Comparison of ENCODE assay signal across 8 cellular contexts in the genomic region with DNA sequence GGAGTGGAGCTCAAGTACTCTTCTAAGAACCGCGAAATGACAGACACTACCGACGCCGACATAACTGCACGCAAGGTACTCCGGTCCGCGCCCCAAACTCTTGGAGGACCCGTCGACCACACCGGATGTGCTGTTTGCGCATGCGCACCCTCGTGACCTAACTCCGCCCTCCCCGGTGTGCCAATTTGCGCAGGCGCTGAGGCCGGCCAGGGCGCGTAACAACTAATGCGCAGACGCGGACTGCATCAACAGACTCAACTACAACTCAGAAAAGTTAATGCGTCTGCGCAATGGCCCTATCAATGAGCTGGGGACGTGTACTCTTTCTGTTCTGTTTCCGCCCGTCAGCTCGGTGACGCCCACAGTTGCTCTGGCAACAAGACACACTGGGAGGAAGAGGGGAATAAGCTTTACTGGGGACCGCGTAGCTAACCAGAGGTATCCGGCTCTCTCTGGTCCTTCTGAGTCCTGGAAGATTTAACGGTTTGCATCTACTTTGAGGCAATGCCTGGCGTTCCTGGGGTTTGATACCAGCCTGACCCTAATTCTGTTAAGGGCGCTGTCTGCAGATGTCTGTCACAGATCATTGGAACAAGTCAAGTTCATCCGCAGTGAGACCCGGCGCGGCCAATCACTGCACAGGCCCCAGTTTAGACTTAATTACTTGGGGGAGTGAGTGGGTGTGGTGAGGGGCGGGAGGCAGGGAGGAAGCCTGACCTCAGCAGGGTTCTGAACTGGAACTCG. TPM values are rescaled to one million over a fixed set of nuclear protein-coding genes. Genes with fewer than 3 reads are reported as not detected.
DNase-seq lines count a peak whose midpoint lies in the region; ATAC-seq and TF ChIP-seq lines count a peak whose summit lies in the region.

A gene (minus strand): TSS at position 129 of the 744 bp plus-strand sequence. CDS start 67 bp downstream, at position 62.

- H3K9me3 Mint-ChIP-seq in dendritic cell treated with granulocyte-macrophage colony-stimulating factor and Interleukin-4, amounts not matched to agents 40 ng/mL and 50 ng/mL, for 4 days, result no peaks in the 10 kb centered on the region

- peak; percentile 98 for DNase-seq in NCI-H774 (lab: John Stamatoyannopoulos, UW)
- DNase-seq in activated CD4-positive, alpha-beta T cell treated with anti-CD3 and anti-CD28 coated beads, Interleukin-2, amount 50 U/mL, for 4 hours, result peak; percentile 98
- peak; percentile 99 for DNase-seq in left lobe of liver (ENCODE audit: low spot score)
- DNase-seq in stimulated activated CD4-positive, alpha-beta T cell treated with anti-CD3 and anti-CD28 coated beads, Interleukin-2, amount 100 ng/mL, for 4 hours (ENCODE audit: low read depth), result peak; percentile 98

- no peak for TF ChIP-seq CTCF in C4-2B (conservative IDR thresholded peaks at IDR 0.05)

- ATAC-seq in GM19395 (IDR thresholded peaks at IDR 0.05; ENCODE audit: unreplicated experiment), result peak; percentile 91
- peak; percentile 70 for ATAC-seq in HG03565 (IDR thresholded peaks at IDR 0.05; ENCODE audit: unreplicated experiment)
- ATAC-seq in left lobe of liver, result peak; percentile 97

- peaks cover 32% of the 10 kb centered on the region for H3K36me3 Mint-ChIP-seq in dendritic cell treated with granulocyte-macrophage colony-stimulating factor and Interleukin-4, amounts not matched to agents 40 ng/mL and 50 ng/mL, for 4 days (ENCODE audit: low read depth)

- peak within 1 kb of the TSS; percentile 83 for H3K4me3 Mint-ChIP-seq in dendritic cell treated with granulocyte-macrophage colony-stimulating factor and Interleukin-4, amounts not matched to agents 40 ng/mL and 50 ng/mL, for 4 days

- H3K27ac Mint-ChIP-seq in dendritic cell treated with granulocyte-macrophage colony-stimulating factor and Interleukin-4, amounts not matched to agents 40 ng/mL and 50 ng/mL, for 4 days, result peak within 1 kb of the TSS; percentile 96

- peak within 1 kb of the TSS; percentile 69 for H3K27ac ChIP-seq in C4-2B

- H3K4me1 Mint-ChIP-seq in dendritic cell treated with granulocyte-macrophage colony-stimulating factor and Interleukin-4, amounts not matched to agents 40 ng/mL and 50 ng/mL, for 4 days (ENCODE audit: low read depth), result peaks cover 47% of the 10 kb centered on the region

- intact Hi-C loops in dendritic cell treated with granulocyte-macrophage colony-stimulating factor and Interleukin-4, amounts not matched to agents 40 ng/mL and 50 ng/mL, for 4 days (cut with micrococcal nuclease), result loop anchor here (1.0 to 5.0 kb wide), 3 partner anchors 9 to 178 kb away; a partner anchor contains a TSS

- peaks cover 13% of the 10 kb centered on the region for H3K27me3 Mint-ChIP-seq in dendritic cell treated with granulocyte-macrophage colony-stimulating factor and Interleukin-4, amounts not matched to agents 40 ng/mL and 50 ng/mL, for 4 days

RNA-seq across cellular contexts. Expression of the gene that starts here (rescaled TPM):
- total RNA-seq in left lobe of liver, result 133 TPM

Comparison
In these comparisons a context has a peak if more than half of its experiments do, and no peak if none do; other contexts are left out.
1. Peak in every context shown above with its lines: DNase-seq, ATAC-seq and H3K27ac ChIP-seq.